Comparison of ENCODE assay signal across 12 cellular contexts in the genomic region with DNA sequence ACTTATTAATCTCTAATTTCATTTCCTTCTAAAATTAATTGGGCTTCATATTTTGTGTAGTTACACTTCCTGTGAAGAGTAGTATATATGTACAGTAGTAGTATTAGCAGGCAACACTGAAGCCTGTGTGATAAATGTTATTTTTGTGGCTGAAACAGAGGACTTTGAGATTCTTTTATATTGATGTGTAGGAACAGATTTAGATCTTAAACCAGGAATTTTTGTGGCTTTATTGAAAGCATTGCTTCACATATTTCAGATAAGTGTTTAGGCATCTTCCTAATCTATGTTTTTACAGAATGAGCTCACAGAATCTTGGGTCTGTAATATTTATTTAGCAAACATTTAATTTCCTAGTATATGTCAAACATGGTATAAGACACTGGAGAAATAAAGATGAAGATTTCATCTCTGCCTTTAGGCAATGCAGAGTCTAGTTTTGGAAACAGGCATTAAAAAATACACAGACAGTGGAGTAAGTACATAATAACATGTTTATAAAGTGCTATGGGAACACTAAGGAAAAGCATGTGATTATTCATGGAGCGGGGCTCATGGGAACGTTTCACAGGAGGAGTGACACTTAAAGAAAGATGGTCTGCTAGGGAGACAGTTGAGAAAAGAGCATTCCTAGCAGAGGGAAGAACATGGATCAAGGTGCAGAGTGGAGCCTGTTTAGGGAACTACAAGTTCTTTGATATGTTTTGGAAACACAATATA. TPM values are rescaled to one million over a fixed set of nuclear protein-coding genes. Genes with fewer than 3 reads are reported as not detected.
DNase-seq lines count a peak whose midpoint lies in the region; ATAC-seq, FAIRE-seq and TF ChIP-seq lines count a peak whose summit lies in the region.
"Had no signal": no experiment of that assay in that cellular context is flagged by ENCODE, and none has a peak within 500 bp of the region (broad histone marks: within the 10 kb centered on the region; RNA-seq: fewer than 3 reads in every experiment).

No MANE protein-coding gene starts in this region.

- no peaks in the 10 kb centered on the region for H4K20me1 ChIP-seq in endothelial cell of umbilical vein (replicated peaks; ENCODE audit: control insufficient read depth, extremely low read depth, insufficient read depth, low read length)

- intact Hi-C loops in activated CD4-positive, alpha-beta T cell treated with anti-CD3 and anti-CD28 coated beads, Interleukin-2, amount 10 ng/mL, durations not matched to agents 24 days and 14 days (cut with micrococcal nuclease), result no loop called here
- intact Hi-C loops in activated CD4-positive, alpha-beta T cell treated with anti-CD3 and anti-CD28 coated beads for 36 hours (cut with DNase I, micrococcal nuclease), result no loop called here
- intact Hi-C loops in endothelial cell of umbilical vein (cut with micrococcal nuclease) (loop anchor here (2.0 kb wide), 1 partner anchor 69 kb away; no protein-coding TSS in a partner anchor), vagina (cut with DNase I) (no loop called here)

- peaks cover 5% of the 10 kb centered on the region for H3K4me1 Mint-ChIP-seq in activated CD4-positive, alpha-beta T cell treated with anti-CD3 and anti-CD28 coated beads, Interleukin-2, amount 10 ng/mL, durations not matched to agents 24 days and 14 days
- peaks cover 2% of the 10 kb centered on the region for H3K4me1 Mint-ChIP-seq in activated CD4-positive, alpha-beta T cell treated with anti-CD3 and anti-CD28 coated beads for 36 hours

- H3K4me1 ChIP-seq in endothelial cell of umbilical vein (ENCODE audit: control insufficient read depth, extremely low read depth, insufficient read depth, low read length) (peaks cover 45% of the 10 kb centered on the region), mucosa of rectum (ENCODE audit: control insufficient read depth in 2 of 2, insufficient read depth in 2 of 2, low read length in 2 of 2) (peaks cover 0 to 6% of the 10 kb centered on the region in 2 donors), vagina (peaks cover 52% of the 10 kb centered on the region)

- H3K4me2 ChIP-seq in endothelial cell of umbilical vein (ENCODE audit: insufficient read depth, low read length), result peak overlapping the region; percentile 45

- TF ChIP-seq POLR2A in endothelial cell of umbilical vein (IDR thresholded peaks at IDR 0.05; ENCODE audit: low read depth, low read length) (no peak), vagina (IDR thresholded peaks at IDR 0.05) (no peak)

- H3K9me3 Mint-ChIP-seq in activated CD4-positive, alpha-beta T cell treated with anti-CD3 and anti-CD28 coated beads, Interleukin-2, amount 10 ng/mL, durations not matched to agents 24 days and 14 days, result no peaks in the 10 kb centered on the region
- no peaks in the 10 kb centered on the region for H3K9me3 Mint-ChIP-seq in activated CD4-positive, alpha-beta T cell treated with anti-CD3 and anti-CD28 coated beads for 36 hours (ENCODE audit: low read depth)
- H3K9me3 Mint-ChIP-seq: stimulated activated naive CD8-positive, alpha-beta T cell treated with anti-CD3 and anti-CD28 coated beads, Interleukin-15, amount 100 ng/mL, for 72 hours had no signal

- H3K27ac ChIP-seq in endothelial cell of umbilical vein (ENCODE audit: insufficient read depth, low read depth, low read length) (peak overlapping the region; percentile 86), mucosa of rectum (ENCODE audit: low read depth in 2 of 2, low read length in 2 of 2) (peak overlapping the region; percentile 45 to 50), vagina (peak overlapping the region; percentile 50)

- H3K9me3 ChIP-seq in endothelial cell of umbilical vein (replicated peaks; ENCODE audit: control insufficient read depth, insufficient read depth, low read length) (no peaks in the 10 kb centered on the region), mucosa of rectum (ENCODE audit: control insufficient read depth in 2 of 2, low read length in 2 of 2) (no peaks in the 10 kb centered on the region), vagina (no peaks in the 10 kb centered on the region)

- no TSS peak for BruUV-seq in endothelial cell of umbilical vein (replicated peaks; lab: Mats Ljungman, UMichigan)

- peaks cover 2% of the 10 kb centered on the region for H3K79me2 ChIP-seq in endothelial cell of umbilical vein (ENCODE audit: control insufficient read depth, insufficient read depth, low read length)

- H2AFZ ChIP-seq in endothelial cell of umbilical vein (ENCODE audit: low read depth, low read length), result no peak overlapping the region

- CTCF ChIA-PET in activated CD4-positive, alpha-beta T cell treated with anti-CD3 and anti-CD28 coated beads for 36 hours (lab: Charles Lee), result no interaction called here
- CTCF ChIA-PET in endothelial cell of umbilical vein (lab: Charles Lee), result interaction anchor here (1.1 to 2.2 kb wide), 3 partner anchors 8 to 68 kb away, joined by 4 to 14 read pairs (median 5); no protein-coding TSS in a partner anchor

- peaks cover 20% of the 10 kb centered on the region for H3K36me3 Mint-ChIP-seq in activated CD4-positive, alpha-beta T cell treated with anti-CD3 and anti-CD28 coated beads, Interleukin-2, amount 10 ng/mL, durations not matched to agents 24 days and 14 days (ENCODE audit: low read depth)
- peaks cover 8% of the 10 kb centered on the region for H3K36me3 Mint-ChIP-seq in activated CD4-positive, alpha-beta T cell treated with anti-CD3 and anti-CD28 coated beads for 36 hours (ENCODE audit: low read depth)

- no peaks in the 10 kb centered on the region for H3K9me1 ChIP-seq in endothelial cell of umbilical vein (replicated peaks; ENCODE audit: control insufficient read depth, extremely low read depth, insufficient read depth, low read length)

- H3K9ac ChIP-seq in endothelial cell of umbilical vein (replicated peaks; ENCODE audit: extremely low read depth, insufficient read depth, low read length), result peak overlapping the region; percentile 61
- H3K9ac ChIP-seq in mucosa of rectum (ENCODE audit: low read depth in 1 of 2, low read length in 2 of 2), result no peak overlapping the region

- H3K36me3 ChIP-seq in endothelial cell of umbilical vein (ENCODE audit: control insufficient read depth in 2 of 2, extremely low read depth in 1 of 2, insufficient read depth in 2 of 2, low read length in 2 of 2) (no peaks in the 10 kb centered on the region), mucosa of rectum (ENCODE audit: control insufficient read depth in 2 of 2, insufficient read depth in 2 of 2, low read length in 2 of 2) (peaks cover 0 to 5% of the 10 kb centered on the region in 2 donors), vagina (no peaks in the 10 kb centered on the region)

- H3K27me3 ChIP-seq in endothelial cell of umbilical vein (ENCODE audit: control insufficient read depth in 2 of 2, insufficient read depth in 2 of 2, low read length in 2 of 2), result no peaks in the 10 kb centered on the region
- H3K27me3 ChIP-seq in mucosa of rectum (ENCODE audit: control insufficient read depth in 2 of 2, insufficient read depth in 2 of 2, low read length in 2 of 2), result no peaks in the 10 kb centered on the region
- H3K27me3 ChIP-seq in vagina, result no peaks in the 10 kb centered on the region

- no peaks in the 10 kb centered on the region for H3K27me3 Mint-ChIP-seq in activated CD4-positive, alpha-beta T cell treated with anti-CD3 and anti-CD28 coated beads, Interleukin-2, amount 10 ng/mL, durations not matched to agents 24 days and 14 days
- no peaks in the 10 kb centered on the region for H3K27me3 Mint-ChIP-seq in activated CD4-positive, alpha-beta T cell treated with anti-CD3 and anti-CD28 coated beads for 36 hours
- H3K27me3 Mint-ChIP-seq: stimulated activated naive CD8-positive, alpha-beta T cell treated with anti-CD3 and anti-CD28 coated beads, Interleukin-15, amount 100 ng/mL, for 72 hours had no signal

- H3K4me3 ChIP-seq in endothelial cell of umbilical vein (replicated peaks in 1 of 3; ENCODE audit: insufficient read depth in 1 of 3, low read depth in 1 of 3, low read length in 3 of 3), result no peak overlapping the region
- H3K4me3 ChIP-seq in mucosa of rectum (ENCODE audit: low read length in 2 of 2), result no peak overlapping the region
- no peak overlapping the region for H3K4me3 ChIP-seq in vagina
- H3K4me3 ChIP-seq: skin epidermis had no signal

- no peak overlapping the region for H3K4me3 Mint-ChIP-seq in activated CD4-positive, alpha-beta T cell treated with anti-CD3 and anti-CD28 coated beads, Interleukin-2, amount 10 ng/mL, durations not matched to agents 24 days and 14 days
- H3K4me3 Mint-ChIP-seq in activated CD4-positive, alpha-beta T cell treated with anti-CD3 and anti-CD28 coated beads for 36 hours, result no peak overlapping the region
- H3K4me3 Mint-ChIP-seq: stimulated activated naive CD8-positive, alpha-beta T cell treated with anti-CD3 and anti-CD28 coated beads, Interleukin-15, amount 100 ng/mL, for 72 hours had no signal

- H3K27ac Mint-ChIP-seq in activated CD4-positive, alpha-beta T cell treated with anti-CD3 and anti-CD28 coated beads, Interleukin-2, amount 10 ng/mL, durations not matched to agents 24 days and 14 days, result peak overlapping the region; percentile 7
- H3K27ac Mint-ChIP-seq in activated CD4-positive, alpha-beta T cell treated with anti-CD3 and anti-CD28 coated beads for 36 hours, result no peak overlapping the region

- DNase-seq in activated CD4-positive, alpha-beta T cell treated with anti-CD3 and anti-CD28 coated beads, Interleukin-2, amount 10 ng/mL, durations not matched to agents 24 days and 14 days, result no peak
- no peak for DNase-seq in activated CD4-positive, alpha-beta T cell treated with anti-CD3 and anti-CD28 coated beads for 36 hours
- DNase-seq in endothelial cell of umbilical vein (ENCODE audit: low read depth, low spot score) (peak; percentile 74), vagina (ENCODE audit: extremely low spot score in 2 of 2) (no peak), NCI-H2081 (lab: John Stamatoyannopoulos, UW) (no peak), cerebellar nuclear complex (lab: John Stamatoyannopoulos, UW) (no peak)
- DNase-seq: activated naive CD4-positive, alpha-beta T cell; NCI-H510A; stimulated activated naive CD8-positive, alpha-beta T cell treated with anti-CD3 and anti-CD28 coated beads, Interleukin-15, amount 100 ng/mL, for 72 hours had no signal

- dilution Hi-C loops in endothelial cell of umbilical vein (cut with MboI; ENCODE audit: extremely low pct_ligation_motif_present, low sequenced_read_pairs), result no loop called here

- ATAC-seq in activated CD4-positive, alpha-beta T cell treated with anti-CD3 and anti-CD28 coated beads for 36 hours, result no peak
- no peak for ATAC-seq in GM19351 (IDR thresholded peaks at IDR 0.05; ENCODE audit: unreplicated experiment)
- ATAC-seq: stimulated activated naive CD8-positive, alpha-beta T cell treated with anti-CD3 and anti-CD28 coated beads, Interleukin-15, amount 100 ng/mL, for 72 hours had no signal

- POLR2A ChIA-PET in activated CD4-positive, alpha-beta T cell treated with anti-CD3 and anti-CD28 coated beads for 36 hours (lab: Charles Lee), result no interaction called here
- POLR2A ChIA-PET in endothelial cell of umbilical vein (lab: Charles Lee), result interaction anchor here (1.2 kb wide), 1 partner anchor 10 kb away, joined by 7 read pairs; no protein-coding TSS in a partner anchor

- TF ChIP-seq CTCF in endothelial cell of umbilical vein (IDR thresholded peaks at IDR 0.05; ENCODE audit: extremely low read depth in 1 of 2, insufficient read depth in 1 of 2, low read depth in 1 of 2, low read length in 2 of 2) (no peak), vagina (IDR thresholded peaks at IDR 0.05) (no peak)

- FAIRE-seq in endothelial cell of umbilical vein (lab: Jason Lieb, UNC), result no peak

RNA-seq across cellular contexts. Expression of gene MIGA1, which starts 52.7 kb away (rescaled TPM):
- 7.5 and 7.6 TPM in 2 replicates for total RNA-seq in activated CD4-positive, alpha-beta T cell treated with anti-CD3 and anti-CD28 coated beads, Interleukin-2, amount 10 ng/mL, durations not matched to agents 24 days and 14 days
- total RNA-seq in activated CD4-positive, alpha-beta T cell treated with anti-CD3 and anti-CD28 coated beads for 36 hours, result 1 to 10 TPM; 7.2 to 9.0 TPM
- total RNA-seq in endothelial cell of umbilical vein, result 13.7 and 14.6 TPM in 2 replicates
- 2.0 and 2.8 TPM in 2 replicates for polyA plus RNA-seq in endothelial cell of umbilical vein
- polyA plus RNA-seq in endothelial cell of umbilical vein (2011; cell fraction: cytosol; rRNA removed), result 2.4 and 2.5 TPM in 2 replicates
- 6.7 and 7.4 TPM in 2 replicates for polyA plus RNA-seq in endothelial cell of umbilical vein (2011; cell fraction: nucleus; rRNA removed)
- polyA plus RNA-seq in endothelial cell of umbilical vein (2012), result 8.2 and 9.0 TPM in 2 replicates
- 15.7 and 16.2 TPM in 2 replicates for polyA minus RNA-seq in endothelial cell of umbilical vein
- 2.4 TPM for polyA minus RNA-seq in endothelial cell of umbilical vein (2011; cell fraction: cytosol; rRNA and poly(A)+ RNA removed)
- 16.5 and 19.7 TPM in 2 replicates for polyA minus RNA-seq in endothelial cell of umbilical vein (2011; cell fraction: nucleus; rRNA and poly(A)+ RNA removed)
- 10.8 TPM for total RNA-seq in vagina

RNA-seq across cellular contexts. Expression of gene NEXN, which starts 56.3 kb away (rescaled TPM):
- 0.44 and 0.64 TPM in 2 replicates for total RNA-seq in activated CD4-positive, alpha-beta T cell treated with anti-CD3 and anti-CD28 coated beads, Interleukin-2, amount 10 ng/mL, durations not matched to agents 24 days and 14 days
- total RNA-seq in activated CD4-positive, alpha-beta T cell treated with anti-CD3 and anti-CD28 coated beads for 36 hours, result 1 to 10 TPM; 2.1 to 3.6 TPM
- 11.7 and 14.2 TPM in 2 replicates for total RNA-seq in endothelial cell of umbilical vein
- polyA plus RNA-seq in endothelial cell of umbilical vein, result 0.89 and 1.0 TPM in 2 replicates
- polyA plus RNA-seq in endothelial cell of umbilical vein (2011; cell fraction: cytosol; rRNA removed), result 3.3 and 4.1 TPM in 2 replicates
- 11.8 and 17.8 TPM in 2 replicates for polyA plus RNA-seq in endothelial cell of umbilical vein (2011; cell fraction: nucleus; rRNA removed)
- 29.7 and 32.6 TPM in 2 replicates for polyA plus RNA-seq in endothelial cell of umbilical vein (2012)
- polyA minus RNA-seq in endothelial cell of umbilical vein, result 1.7 and 3.0 TPM in 2 replicates
- not detected for polyA minus RNA-seq in endothelial cell of umbilical vein (2011; cell fraction: cytosol; rRNA and poly(A)+ RNA removed)
- polyA minus RNA-seq in endothelial cell of umbilical vein (2011; cell fraction: nucleus; rRNA and poly(A)+ RNA removed), result 8.8 and 12.7 TPM in 2 replicates
- total RNA-seq in vagina, result 20.1 TPM
